ENCODE assay signal across 16 cellular contexts in the genomic region with DNA sequence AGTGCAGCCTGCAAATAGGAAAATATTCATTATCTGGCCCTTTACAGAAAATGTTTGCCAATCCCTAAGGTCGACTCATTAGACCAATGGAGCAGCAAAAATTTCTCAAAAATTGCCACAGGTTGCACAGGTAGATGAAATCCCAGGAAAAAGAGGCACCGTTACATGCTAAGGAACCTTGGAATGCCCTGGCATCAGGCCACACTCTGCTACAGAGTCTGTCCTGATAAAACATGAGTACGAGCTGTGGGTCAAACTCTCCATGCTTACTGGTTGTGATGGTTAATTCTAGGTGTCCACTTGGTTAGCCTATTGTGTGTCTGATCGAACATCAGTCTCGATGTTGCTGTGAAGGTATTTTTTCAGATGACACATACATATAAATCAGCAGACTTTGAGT. TPM values are rescaled to one million over a fixed set of nuclear protein-coding genes. Genes with fewer than 3 reads are reported as not detected.
DNase-seq lines count a peak whose midpoint lies in the region; ATAC-seq and TF ChIP-seq lines count a peak whose summit lies in the region.
"Had no signal": no experiment of that assay in that cellular context is flagged by ENCODE, and none has a peak within 500 bp of the region (broad histone marks: within the 10 kb centered on the region; RNA-seq: fewer than 3 reads in every experiment).

No MANE protein-coding gene starts in this region.

- no peaks in the 10 kb centered on the region for H3K36me3 ChIP-seq in right atrium auricular region
- H3K36me3 ChIP-seq in hepatocyte (replicated peaks; ENCODE audit: insufficient read depth, low read depth): no peaks in the 10 kb centered on the region
- H3K36me3 ChIP-seq: BE2C, HAP-1 had no signal

- H3K27ac ChIP-seq in right atrium auricular region (no peak overlapping the region), hepatocyte (no peak overlapping the region)
- H3K27ac ChIP-seq: C4-2B had no signal

- no peaks in the 10 kb centered on the region for H4K20me1 ChIP-seq in hepatocyte (ENCODE audit: insufficient read depth, poor library complexity, severe bottlenecking)

- DNase-seq in right atrium auricular region (ENCODE audit: low spot score): peak; percentile 53
- DNase-seq in Right ventricle myocardium inferior (ENCODE audit: missing footprints): no peak
- DNase-seq in hepatocyte (ENCODE audit: low spot score): peak; percentile 3
- peak; percentile 13 for DNase-seq in omental fat pad (ENCODE audit: low spot score)
- DNase-seq in superior temporal gyrus (ENCODE audit: extremely low spot score): no peak
- no peak for DNase-seq in RPMI8226
- DNase-seq in SK-N-DZ (ENCODE audit: low spot score): no peak
- DNase-seq: BE2C; CD4-positive, alpha-beta memory T cell; DMS79; GOT3 had no signal

- H2AFZ ChIP-seq in hepatocyte: no peak overlapping the region

- peaks cover 10% of the 10 kb centered on the region for H3K79me2 ChIP-seq in hepatocyte

- H3K9me3 ChIP-seq in right atrium auricular region (no peaks in the 10 kb centered on the region), hepatocyte (ENCODE audit: low read depth) (no peaks in the 10 kb centered on the region)
- H3K9me3 ChIP-seq: BE2C, HAP-1 had no signal

- H3K4me3 ChIP-seq in right atrium auricular region (no peak overlapping the region), hepatocyte (no peak overlapping the region)
- H3K4me3 ChIP-seq: GM12878, HAP-1 had no signal

- ATAC-seq in Right ventricle myocardium inferior (no peak), omental fat pad (ENCODE audit: low FRiP score) (no peak)
- ATAC-seq: GM12878 had no signal

- H3K4me1 ChIP-seq in right atrium auricular region (peaks cover 0 to 75% of the 10 kb centered on the region in 2 donors), hepatocyte (ENCODE audit: insufficient read depth) (peaks cover 11% of the 10 kb centered on the region)
- H3K4me1 ChIP-seq: BE2C, HAP-1 had no signal

- H3K4me2 ChIP-seq in hepatocyte: no peak overlapping the region

- intact Hi-C loops in Right ventricle myocardium inferior (cut with DNase I): no loop called here

- H3K9me2 ChIP-seq in hepatocyte (replicated peaks; ENCODE audit: insufficient read depth): no peaks in the 10 kb centered on the region

- WGBS in hepatocyte (ENCODE audit: low lambda C conversion rate, missing lambda C conversion rate): 92% methylated on average over 5 of the region's 5 CpGs

- no peak for TF ChIP-seq CTCF in right atrium auricular region (IDR thresholded peaks at IDR 0.05)
- TF ChIP-seq CTCF in hepatocyte (IDR thresholded peaks at IDR 0.05; ENCODE audit: poor library complexity): no peak
- no peak for TF ChIP-seq CTCF in omental fat pad (IDR thresholded peaks at IDR 0.05)

- H3K27me3 ChIP-seq in right atrium auricular region (no peaks in the 10 kb centered on the region), hepatocyte (no peaks in the 10 kb centered on the region)
- H3K27me3 ChIP-seq: BE2C had no signal

RNA-seq across cellular contexts. Expression of a gene that starts 7.8 kb away (rescaled TPM):
- total RNA-seq in right atrium auricular region (10 to 100 TPM; 43.3 to 43.4 TPM), Right ventricle myocardium inferior (91.5 TPM), hepatocyte (19.2 and 23.5 TPM in 2 replicates), omental fat pad (100 to 1,000 TPM in 3 of 4 donors, 10 to 100 TPM in 1; 75.1 to 229 (median 142) TPM)
- 20.1 and 26.8 TPM in 2 replicates for polyA plus RNA-seq in hepatocyte
- polyA plus RNA-seq in SK-N-DZ (2014; cell fraction: cytosol; rRNA removed): 4.0 and 4.5 TPM in 2 replicates
- polyA plus RNA-seq in SK-N-DZ (2014; cell fraction: nucleus; rRNA removed): 9.5 and 13.3 TPM in 2 replicates

RNA-seq across cellular contexts. Expression of a gene that starts 26.8 kb away (rescaled TPM):
- 100 to 1,000 TPM in 1 of 2 donors, 10 to 100 TPM in 1; 68.8 to 143 TPM for total RNA-seq in right atrium auricular region
- 33.0 TPM for total RNA-seq in Right ventricle myocardium inferior
- 24.0 and 30.6 TPM in 2 replicates for total RNA-seq in hepatocyte
- 45.6 and 54.7 TPM in 2 replicates for polyA plus RNA-seq in hepatocyte
- total RNA-seq in omental fat pad: 100 to 1,000 TPM; 181 to 740 (median 276) TPM
- polyA plus RNA-seq in SK-N-DZ (2014; cell fraction: cytosol; rRNA removed): 1.2 TPM in 2 replicates
- polyA plus RNA-seq in SK-N-DZ (2014; cell fraction: nucleus; rRNA removed): 1.6 and 2.9 TPM in 2 replicates
- total RNA-seq: CD4-positive, alpha-beta memory T cell had no signal
- polyA plus RNA-seq: CD4-positive, alpha-beta memory T cell had no signal

RNA-seq across cellular contexts. Expression of a gene that starts 40.7 kb away (rescaled TPM):
- under 1 TPM in 1 of 2 donors, not detected in 1; 0.15 TPM for total RNA-seq in right atrium auricular region
- total RNA-seq in Right ventricle myocardium inferior: not detected
- 0.13 TPM in 1 of 2 replicates, not detected in the other for total RNA-seq in hepatocyte
- 0.69 TPM in 1 of 2 replicates, not detected in the other for polyA plus RNA-seq in hepatocyte
- total RNA-seq in omental fat pad: not detected
- not detected in 2 replicates for polyA plus RNA-seq in SK-N-DZ (2014; cell fraction: cytosol; rRNA removed)
- polyA plus RNA-seq in SK-N-DZ (2014; cell fraction: nucleus; rRNA removed): not detected in 2 replicates
- total RNA-seq: CD4-positive, alpha-beta memory T cell; G401; GM12878; HT1080 had no signal
- polyA plus RNA-seq: CD4-positive, alpha-beta memory T cell had no signal

RNA-seq across cellular contexts. Expression of a gene that starts 48.9 kb away (rescaled TPM):
- total RNA-seq in right atrium auricular region: 10 to 100 TPM; 19.3 to 20.5 TPM
- total RNA-seq in Right ventricle myocardium inferior: 13.7 TPM
- total RNA-seq in hepatocyte: 32.2 and 41.7 TPM in 2 replicates
- polyA plus RNA-seq in hepatocyte: 20.5 and 25.9 TPM in 2 replicates
- 10 to 100 TPM; 25.9 to 51.7 (median 37.7) TPM for total RNA-seq in omental fat pad
- polyA plus RNA-seq in SK-N-DZ (2014; cell fraction: cytosol; rRNA removed): 47.8 and 50.2 TPM in 2 replicates
- polyA plus RNA-seq in SK-N-DZ (2014; cell fraction: nucleus; rRNA removed): 31.7 and 41.0 TPM in 2 replicates

Comparison
In these comparisons a context has a peak if more than half of its experiments do, and no peak if none do; other contexts are left out.
1. DNase-seq: peak in right atrium auricular region (single experiment), hepatocyte (single experiment) and omental fat pad (single experiment); none in Right ventricle myocardium inferior (single experiment), superior temporal gyrus (single experiment), RPMI8226 (single experiment) and SK-N-DZ (single experiment).